ENCODE assay signal across 8 cellular contexts in genomic region chr2:143936758-143937562, GRCh38.
DNase-seq lines count a peak whose midpoint lies in the region; ATAC-seq and TF ChIP-seq lines count a peak whose summit lies in the region.

No MANE protein-coding gene starts in this region.

- TF ChIP-seq CTCF in left lung (IDR thresholded peaks at IDR 0.05): no peak

- H3K27me3 ChIP-seq in left lung (peaks cover 10 to 44% of the 10 kb centered on the region in 2 donors), SJCRH30 (no peaks in the 10 kb centered on the region)

- intact Hi-C loops in Right ventricle myocardium inferior (cut with DNase I): loop anchor here (10.0 kb wide), 2 partner anchors 412 to 578 kb away; no protein-coding TSS in a partner anchor
- intact Hi-C loops in cardiac septum (cut with DNase I): no loop called here
- intact Hi-C loops in left lung (cut with DNase I): no loop called here

- DNase-seq in Right ventricle myocardium inferior (ENCODE audit: missing footprints) (peak; percentile 80), cardiac septum (ENCODE audit: low spot score) (no peak), SK-N-DZ (ENCODE audit: low spot score) (peak; percentile 25), left lung (peak; percentile 35 to 85), SJCRH30 (no peak)
- DNase-seq in stimulated activated CD4-positive, alpha-beta T cell treated with anti-CD3 and anti-CD28 coated beads, Interleukin-4, amount 100 ng/mL, for 4 hours: peak; percentile 20 to 25

- H3K36me3 ChIP-seq in left lung (no peaks in the 10 kb centered on the region), SJCRH30 (no peaks in the 10 kb centered on the region)

- peaks cover 5 to 19% of the 10 kb centered on the region in 2 donors for H3K4me1 ChIP-seq in left lung
- H3K4me1 ChIP-seq in SJCRH30: no peaks in the 10 kb centered on the region

- H3K27ac ChIP-seq in cingulate gyrus (ENCODE audit: low read depth, low read length) (peak overlapping the region; percentile 78), left lung (peak overlapping the region; percentile 79 to 93), SJCRH30 (no peak overlapping the region)

- H3K4me3 ChIP-seq in left lung (peak overlapping the region; percentile 32 to 44), SJCRH30 (no peak overlapping the region)

- ATAC-seq in Right ventricle myocardium inferior (peak; percentile 80), HG03025 (IDR thresholded peaks at IDR 0.05; ENCODE audit: low FRiP score, unreplicated experiment) (peak; percentile 60), left lung (peak; percentile 67)

- no peaks in the 10 kb centered on the region for H3K9me3 ChIP-seq in left lung
- no peaks in the 10 kb centered on the region for H3K9me3 ChIP-seq in SJCRH30 (replicated peaks)

Comparison
In these comparisons a context has a peak if more than half of its experiments do, and no peak if none do; other contexts are left out.
1. DNase-seq: peak in Right ventricle myocardium inferior (single experiment), SK-N-DZ (single experiment), left lung (2 of 2) and stimulated activated CD4-positive, alpha-beta T cell treated with anti-CD3 and anti-CD28 coated beads, Interleukin-4, amount 100 ng/mL, for 4 hours (2 of 2); none in cardiac septum (single experiment) and SJCRH30 (0 of 2).
2. Peak in every context shown above with its lines, with median percentiles within 50 percentile points of each other: ATAC-seq.